In genomic region chr2:181262782-181263181, GRCh38 we compare ENCODE assay signal across 27 cellular contexts.
"Had no signal": no experiment of that assay in that cellular context is flagged by ENCODE, and none has a peak within 500 bp of the region (broad histone marks: within the 10 kb centered on the region; RNA-seq: fewer than 3 reads in every experiment).

No MANE protein-coding gene starts in this region.

- H3K9me3 ChIP-seq: adrenal gland, ascending aorta, heart left ventricle, neutrophil, ovary, psoas muscle, right atrium auricular region, stomach, suprapubic skin, tibial nerve, uterus had no signal

- H3K27ac ChIP-seq: adrenal gland, ascending aorta, brain microvascular endothelial cell, heart left ventricle, neutrophil, ovary, psoas muscle, right atrium auricular region, stomach, suprapubic skin, tibial nerve, uterus had no signal

- H3K4me1 ChIP-seq: adrenal gland, ascending aorta, heart left ventricle, psoas muscle, right atrium auricular region, stomach, suprapubic skin, tibial nerve, uterus had no signal

- H3K4me3 Mint-ChIP-seq: activated B cell treated with CpG ODN at 0.5 μM for 24 hours; activated CD4-positive, alpha-beta T cell treated with anti-CD3 and anti-CD28 coated beads for 36 hours; activated naive CD4-positive, alpha-beta T cell treated with anti-CD3 and anti-CD28 coated beads, Interleukin-2, amount 50 U/mL, for 24 hours; activated T-helper 1 cell treated with anti-CD3 and anti-CD28 coated beads, Interleukin-12 subunit alpha, Interleukin-12 subunit beta, Interleukin-2, Interleukin-4 antibody, amounts not matched to agents 30 ng/mL and 10 ng/mL and 1 ng/mL, durations not matched to agents 14 hours and 24 hours and 36 hours; dendritic cell treated with granulocyte-macrophage colony-stimulating factor and Interleukin-4, amounts not matched to agents 40 ng/mL and 50 ng/mL, for 4 days; natural killer cell treated with Interleukin-12 subunit alpha and Interleukin-12 subunit beta and Interleukin-15 and Interleukin-18, amount 100 ng/mL, for 72 hours had no signal

- H3K27me3 Mint-ChIP-seq: activated B cell treated with CpG ODN at 0.5 μM for 24 hours; activated CD4-positive, alpha-beta T cell treated with anti-CD3 and anti-CD28 coated beads for 36 hours; activated naive CD4-positive, alpha-beta T cell treated with anti-CD3 and anti-CD28 coated beads, Interleukin-2, amount 50 U/mL, for 24 hours; dendritic cell treated with granulocyte-macrophage colony-stimulating factor and Interleukin-4, amounts not matched to agents 40 ng/mL and 50 ng/mL, for 4 days; natural killer cell treated with Interleukin-12 subunit alpha and Interleukin-12 subunit beta and Interleukin-15 and Interleukin-18, amount 100 ng/mL, for 72 hours had no signal

- H3K36me3 ChIP-seq: adrenal gland, ascending aorta, brain microvascular endothelial cell, heart left ventricle, neutrophil, ovary, right atrium auricular region, stomach, suprapubic skin, tibial nerve, uterus had no signal

- DNase-seq: activated B cell treated with CpG ODN at 0.5 μM for 24 hours; activated CD4-positive, alpha-beta T cell treated with anti-CD3 and anti-CD28 coated beads for 36 hours; activated CD4-positive, alpha-beta T cell treated with anti-CD3 and anti-CD28 coated beads, Interleukin-2, amount 50 U/mL, for 4 hours; activated gamma-delta T cell; adrenal gland; brain microvascular endothelial cell; caudate nucleus; effector CD4-positive, alpha-beta T cell; heart left ventricle; islet precursor cell; left cardiac atrium; midbrain; ovary; psoas muscle; stimulated activated CD4-positive, alpha-beta T cell treated with anti-CD3 and anti-CD28 coated beads, Interleukin-12 subunit alpha, Interleukin-12 subunit beta, amount 100 ng/mL, for 4 hours; stomach; T-helper 9 cell; uterus had no signal

- H3K9me3 Mint-ChIP-seq: activated B cell treated with CpG ODN at 0.5 μM for 24 hours; activated naive CD4-positive, alpha-beta T cell treated with anti-CD3 and anti-CD28 coated beads, Interleukin-2, amount 50 U/mL, for 24 hours; dendritic cell treated with granulocyte-macrophage colony-stimulating factor and Interleukin-4, amounts not matched to agents 40 ng/mL and 50 ng/mL, for 4 days; natural killer cell treated with Interleukin-12 subunit alpha and Interleukin-12 subunit beta and Interleukin-15 and Interleukin-18, amount 100 ng/mL, for 72 hours had no signal

- H3K27ac Mint-ChIP-seq: activated B cell treated with CpG ODN at 0.5 μM for 24 hours; activated CD4-positive, alpha-beta T cell treated with anti-CD3 and anti-CD28 coated beads for 36 hours; activated naive CD4-positive, alpha-beta T cell treated with anti-CD3 and anti-CD28 coated beads, Interleukin-2, amount 50 U/mL, for 24 hours; activated T-helper 1 cell treated with anti-CD3 and anti-CD28 coated beads, Interleukin-12 subunit alpha, Interleukin-12 subunit beta, Interleukin-2, Interleukin-4 antibody, amounts not matched to agents 30 ng/mL and 10 ng/mL and 1 ng/mL, durations not matched to agents 14 hours and 24 hours and 36 hours; dendritic cell treated with granulocyte-macrophage colony-stimulating factor and Interleukin-4, amounts not matched to agents 40 ng/mL and 50 ng/mL, for 4 days; natural killer cell treated with Interleukin-12 subunit alpha and Interleukin-12 subunit beta and Interleukin-15 and Interleukin-18, amount 100 ng/mL, for 72 hours had no signal

- ATAC-seq: activated CD4-positive, alpha-beta T cell treated with anti-CD3 and anti-CD28 coated beads for 36 hours; heart left ventricle; left cardiac atrium; natural killer cell treated with Interleukin-12 subunit alpha and Interleukin-12 subunit beta and Interleukin-15 and Interleukin-18, amount 100 ng/mL, for 72 hours; psoas muscle had no signal

- H3K4me3 ChIP-seq: adrenal gland, ascending aorta, heart left ventricle, ovary, psoas muscle, right atrium auricular region, stomach, suprapubic skin, tibial nerve, uterus had no signal

- H3K27me3 ChIP-seq: adrenal gland, ascending aorta, brain microvascular endothelial cell, heart left ventricle, neutrophil, ovary, right atrium auricular region, stomach, suprapubic skin, tibial nerve, uterus had no signal
